8 cellular contexts compared by ENCODE assay signal in genomic region chr12:75489613-75490210, GRCh38. TPM values are rescaled to one million over a fixed set of nuclear protein-coding genes. Genes with fewer than 3 reads are reported as not detected.
DNase-seq lines count a peak whose midpoint lies in the region; ATAC-seq and TF ChIP-seq lines count a peak whose summit lies in the region.

No MANE protein-coding gene starts in this region.

- peaks cover 84% of the 10 kb centered on the region for H3K36me3 ChIP-seq in osteoblast (ENCODE audit: insufficient read depth, low read length)

- peak overlapping the region; percentile 25 for H3K27ac Mint-ChIP-seq in activated naive CD4-positive, alpha-beta T cell treated with anti-CD3 and anti-CD28 coated beads for 36 hours

- H3K27ac ChIP-seq in osteoblast (ENCODE audit: low read depth, low read length): peak overlapping the region; percentile 53

- H3K4me3 Mint-ChIP-seq in activated naive CD4-positive, alpha-beta T cell treated with anti-CD3 and anti-CD28 coated beads for 36 hours: no peak overlapping the region

- H2AFZ ChIP-seq in osteoblast (ENCODE audit: low read length): no peak overlapping the region

- H3K4me1 ChIP-seq in osteoblast (ENCODE audit: insufficient read depth, low read length): peaks cover 53% of the 10 kb centered on the region

- intact Hi-C loops in activated naive CD4-positive, alpha-beta T cell treated with anti-CD3 and anti-CD28 coated beads for 36 hours (cut with micrococcal nuclease): loop anchor here (1.0 to 10.0 kb wide), 7 partner anchors 9 to 1575 kb away; partner anchors contain the start of genes E2F7, GLIPR1, GLIPR1L2 and KRR1

- H3K27me3 Mint-ChIP-seq in activated naive CD4-positive, alpha-beta T cell treated with anti-CD3 and anti-CD28 coated beads for 36 hours (ENCODE audit: low read depth): no peaks in the 10 kb centered on the region

- peaks cover 5% of the 10 kb centered on the region for H4K20me1 ChIP-seq in osteoblast (ENCODE audit: insufficient read depth, low read length)

- peak overlapping the region; percentile 4 for H3K4me3 ChIP-seq in osteoblast (ENCODE audit: insufficient read depth, low read length)

- H3K4me1 Mint-ChIP-seq in activated naive CD4-positive, alpha-beta T cell treated with anti-CD3 and anti-CD28 coated beads for 36 hours (ENCODE audit: low read depth): peaks cover 19% of the 10 kb centered on the region

- H3K79me2 ChIP-seq in osteoblast (ENCODE audit: insufficient read depth, low read length): peaks cover 80% of the 10 kb centered on the region

- H3K9me3 ChIP-seq in osteoblast (ENCODE audit: low read depth, low read length): no peaks in the 10 kb centered on the region

- peaks cover 5% of the 10 kb centered on the region for H3K36me3 Mint-ChIP-seq in activated naive CD4-positive, alpha-beta T cell treated with anti-CD3 and anti-CD28 coated beads for 36 hours (ENCODE audit: low read depth)

- no peaks in the 10 kb centered on the region for H3K9me3 Mint-ChIP-seq in activated naive CD4-positive, alpha-beta T cell treated with anti-CD3 and anti-CD28 coated beads for 36 hours

- TF ChIP-seq CTCF in osteoblast (IDR thresholded peaks at IDR 0.05; ENCODE audit: extremely low read depth, low read depth, low read length): no peak

- CTCF ChIA-PET in activated naive CD4-positive, alpha-beta T cell treated with anti-CD3 and anti-CD28 coated beads for 36 hours (lab: Charles Lee): no interaction called here

- DNase-seq in activated naive CD4-positive, alpha-beta T cell treated with anti-CD3 and anti-CD28 coated beads for 36 hours: peak; percentile 62
- DNase-seq in osteoblast (ENCODE audit: insufficient read length, low spot score, missing footprints): peak; percentile 68
- no peak for DNase-seq in DMS79 (lab: John Stamatoyannopoulos, UW)
- no peak for DNase-seq in NCI-H2171 (lab: John Stamatoyannopoulos, UW)
- DNase-seq in SKM-1 (lab: John Stamatoyannopoulos, UW; ENCODE audit: unreplicated experiment): no peak

- peak overlapping the region; percentile 49 for H3K4me2 ChIP-seq in osteoblast (ENCODE audit: insufficient read depth, low read length)

- ATAC-seq in GM19043 (IDR thresholded peaks at IDR 0.05; ENCODE audit: low read depth, unreplicated experiment) (peak; percentile 42), HG03175 (IDR thresholded peaks at IDR 0.05; ENCODE audit: unreplicated experiment) (peak; percentile 39), HG02588 (IDR thresholded peaks at IDR 0.05; ENCODE audit: unreplicated experiment) (no peak)

- no peaks in the 10 kb centered on the region for H3K27me3 ChIP-seq in osteoblast (ENCODE audit: insufficient read depth, low read length)

RNA-seq across cellular contexts. Expression of gene GLIPR1, which starts 9.2 kb away (rescaled TPM):
- 1 to 10 TPM; 1.3 to 1.5 TPM for total RNA-seq in activated naive CD4-positive, alpha-beta T cell treated with anti-CD3 and anti-CD28 coated beads for 36 hours
- total RNA-seq in osteoblast: 83.2 and 89.3 TPM in 2 replicates

RNA-seq across cellular contexts. Expression of gene KRR1, which starts 21.7 kb away (rescaled TPM):
- 10 to 100 TPM; 81.1 to 83.9 TPM for total RNA-seq in activated naive CD4-positive, alpha-beta T cell treated with anti-CD3 and anti-CD28 coated beads for 36 hours
- 37.4 and 45.6 TPM in 2 replicates for total RNA-seq in osteoblast

Comparison
In these comparisons a context has a peak if more than half of its experiments do, and no peak if none do; other contexts are left out.
1. DNase-seq: peak in activated naive CD4-positive, alpha-beta T cell treated with anti-CD3 and anti-CD28 coated beads for 36 hours (single experiment) and osteoblast (single experiment); none in DMS79 (single experiment), NCI-H2171 (single experiment) and SKM-1 (single experiment).
2. RNA of gene GLIPR1, which starts 9.2 kb away (total RNA-seq): 83.2 to 89.3 TPM in osteoblast; 1.3 to 1.5 TPM in activated naive CD4-positive, alpha-beta T cell treated with anti-CD3 and anti-CD28 coated beads for 36 hours; every median in the first group is over 10 times any median in the second.